In the genomic region with DNA sequence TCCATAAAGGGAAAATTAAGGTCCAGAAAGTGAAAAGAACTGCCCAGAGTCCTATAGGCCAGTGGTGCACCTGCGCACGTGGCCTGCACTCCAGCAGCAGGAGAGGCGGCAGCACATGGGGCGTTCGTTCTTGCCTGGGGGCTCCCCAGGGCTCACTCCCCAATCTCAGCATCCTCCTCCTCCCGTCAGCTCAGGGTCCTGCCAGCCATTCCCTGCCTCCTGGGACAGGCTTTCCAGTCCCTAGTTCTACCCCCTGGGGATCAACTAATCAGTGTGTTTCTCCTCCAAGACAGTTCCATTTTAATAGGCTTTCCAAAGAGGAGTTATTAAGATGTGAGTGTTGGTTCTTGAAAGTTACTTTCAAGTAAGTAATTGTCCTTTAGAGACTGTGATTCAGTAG, we compare ENCODE assay signal across 28 cellular contexts. TPM values are rescaled to one million over a fixed set of nuclear protein-coding genes. Genes with fewer than 3 reads are reported as not detected.
DNase-seq lines count a peak whose midpoint lies in the region; ATAC-seq, FAIRE-seq and TF ChIP-seq lines count a peak whose summit lies in the region.
"Had no signal": no experiment of that assay in that cellular context is flagged by ENCODE, and none has a peak within 500 bp of the region (broad histone marks: within the 10 kb centered on the region; RNA-seq: fewer than 3 reads in every experiment).

No MANE protein-coding gene starts in this region.

- ATAC-seq in HG03432 (IDR thresholded peaks at IDR 0.05; ENCODE audit: unreplicated experiment) (no peak), HG02571 (IDR thresholded peaks at IDR 0.05; ENCODE audit: unreplicated experiment) (no peak)
- ATAC-seq: GM23338, K562 had no signal

- peak overlapping the region; percentile 69 for H3K27ac Mint-ChIP-seq in mesothelial cell of epicardium
- H3K27ac Mint-ChIP-seq: GM23338, H9 had no signal

- TF ChIP-seq CTCF in bronchial epithelial cell (IDR thresholded peaks at IDR 0.05; ENCODE audit: insufficient read depth, low read length, severe bottlenecking) (no peak), mesothelial cell of epicardium (IDR thresholded peaks at IDR 0.05; ENCODE audit: unreplicated experiment) (no peak), sigmoid colon (IDR thresholded peaks at IDR 0.05) (no peak)

- H3K4me1 ChIP-seq in sigmoid colon, result peaks cover 0 to 25% (median 9%) of the 10 kb centered on the region in 4 donors
- H3K4me1 ChIP-seq: BE2C had no signal

- no peaks in the 10 kb centered on the region for H3K27me3 ChIP-seq in bronchial epithelial cell (ENCODE audit: control insufficient read depth, insufficient read depth, low read length)
- no peaks in the 10 kb centered on the region for H3K27me3 ChIP-seq in sigmoid colon
- H3K27me3 ChIP-seq: BE2C had no signal

- H3K27ac ChIP-seq in sigmoid colon, result no peak overlapping the region
- H3K27ac ChIP-seq: 22Rv1 had no signal

- H3K4me3 ChIP-seq in bronchial epithelial cell (ENCODE audit: low read depth, low read length) (no peak overlapping the region), sigmoid colon (no peak overlapping the region)
- H3K4me3 ChIP-seq: GM23338, K562 had no signal

- intact Hi-C loops in sigmoid colon (cut with DNase I), result no loop called here

- no peak for TF ChIP-seq POLR2A in sigmoid colon (IDR thresholded peaks at IDR 0.05)

- H3K27me3 Mint-ChIP-seq in mesothelial cell of epicardium (ENCODE audit: low read depth), result no peaks in the 10 kb centered on the region

- H3K9me3 Mint-ChIP-seq in mesothelial cell of epicardium, result no peaks in the 10 kb centered on the region
- H3K9me3 Mint-ChIP-seq: GM23338, H9 had no signal

- no peaks in the 10 kb centered on the region for H3K9me3 ChIP-seq in sigmoid colon
- H3K9me3 ChIP-seq: BE2C had no signal

- H3K36me3 ChIP-seq in bronchial epithelial cell (ENCODE audit: control insufficient read depth, insufficient read depth, low read length), result peaks cover 25% of the 10 kb centered on the region
- H3K36me3 ChIP-seq in sigmoid colon, result peaks cover 33 to 50% (median 47%) of the 10 kb centered on the region in 4 donors

- H3K4me3 Mint-ChIP-seq in mesothelial cell of epicardium, result no peak overlapping the region
- H3K4me3 Mint-ChIP-seq: CD14-positive monocyte, GM23338, H9 had no signal

- 91 to 92% methylated on average over 6 of the region's 6 CpGs for WGBS in sigmoid colon, 2 donors

- TF ChIP-seq EP300 in sigmoid colon (IDR thresholded peaks at IDR 0.05), result no peak

- peaks cover 20% of the 10 kb centered on the region for H3K36me3 Mint-ChIP-seq in mesothelial cell of epicardium

- DNase-seq in NCI-H82 (lab: John Stamatoyannopoulos, UW) (peak; percentile 29), NCI-H82 treated with DMSO at 0.1 percent for 48 hours (lab: John Stamatoyannopoulos, UW; ENCODE audit: unreplicated experiment) (no peak), bronchial epithelial cell (ENCODE audit: low read depth) (no peak), mesothelial cell of epicardium (ENCODE audit: low spot score in 2 of 2, unreplicated experiment in 2 of 2) (no peak), sigmoid colon (peak; percentile 53), AG08395 (ENCODE audit: low spot score) (no peak)
- DNase-seq: BE2C, Calu3, DMS153, H9, Kasumi-1, MV-4-11, NCI-H1105 treated with DMSO at 0.1 percent for 48 hours, NCI-H146, NCI-H1930, NCI-H2107, NCI-H446, SHP77 treated with DMSO at 0.1 percent for 48 hours had no signal

- FAIRE-seq in bronchial epithelial cell (lab: Jason Lieb, UNC), result peak; percentile 23
- FAIRE-seq: GM18507 had no signal

- H3K4me1 Mint-ChIP-seq in mesothelial cell of epicardium, result peaks cover 2% of the 10 kb centered on the region

RNA-seq across cellular contexts. Expression of gene A3GALT2, which starts 1.2 kb away (rescaled TPM):
- total RNA-seq in bronchial epithelial cell (not detected in 2 replicates), mesothelial cell of epicardium (0.51 to 0.58 TPM (median 0.52 TPM) in 3 replicates), sigmoid colon (not detected)
- not detected for polyA plus RNA-seq in sigmoid colon
- total RNA-seq: Calu3, GM23338, H9, HT1080, K562, M059J, OCI-LY7 had no signal
- polyA plus RNA-seq: CD14-positive monocyte, GM23338, K562 had no signal

Comparison
In these comparisons a context has a peak if more than half of its experiments do, and no peak if none do; other contexts are left out.
1. DNase-seq: peak in NCI-H82 (single experiment) and sigmoid colon (single experiment); none in NCI-H82 treated with DMSO at 0.1 percent for 48 hours (single experiment), bronchial epithelial cell (single experiment), mesothelial cell of epicardium (0 of 2) and AG08395 (single experiment).